9 cellular contexts compared by ENCODE assay signal in the genomic region with DNA sequence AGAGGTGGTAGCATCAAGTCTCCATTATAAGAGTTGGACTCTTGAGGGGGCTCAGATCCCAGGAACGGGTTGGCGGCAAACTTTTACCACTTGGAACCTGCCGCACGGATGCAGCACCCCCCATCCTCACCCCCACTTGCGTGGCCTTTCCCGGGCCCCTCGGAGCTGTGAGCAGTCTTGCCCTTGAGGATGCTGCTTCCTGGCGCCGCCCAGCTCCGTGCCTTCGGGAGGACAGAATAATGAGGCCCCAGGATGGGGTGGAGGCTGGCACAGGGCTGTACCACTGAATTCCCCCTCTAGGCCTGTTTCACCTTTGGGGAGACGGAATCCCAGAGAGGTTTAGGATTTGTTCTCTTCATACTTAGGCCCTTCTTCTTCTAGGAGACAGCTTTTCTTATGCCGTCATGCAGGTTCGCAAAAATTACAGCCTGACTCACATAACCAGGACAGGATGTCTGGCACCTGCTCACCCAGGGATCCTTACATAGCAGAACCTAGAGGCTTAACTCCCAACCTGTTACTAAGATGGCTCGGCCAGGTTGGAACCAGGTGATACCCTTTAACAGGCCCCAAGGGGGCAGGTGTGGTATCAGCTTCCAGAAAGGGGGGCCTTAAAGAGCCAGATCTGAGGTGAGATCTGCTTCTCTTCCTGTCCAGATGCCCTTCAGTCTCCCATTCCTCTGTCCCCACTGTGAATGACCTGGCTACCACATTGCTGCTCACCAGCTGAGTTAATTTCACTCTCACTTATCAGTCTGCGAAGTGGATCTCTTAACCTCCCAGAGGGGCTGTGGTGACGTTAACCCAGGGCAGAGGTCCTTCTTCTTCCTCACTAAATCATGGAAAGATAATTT. TPM values are rescaled to one million over a fixed set of nuclear protein-coding genes. Genes with fewer than 3 reads are reported as not detected.
DNase-seq lines count a peak whose midpoint lies in the region; ATAC-seq and TF ChIP-seq lines count a peak whose summit lies in the region.
"Had no signal": no experiment of that assay in that cellular context is flagged by ENCODE, and none has a peak within 500 bp of the region (broad histone marks: within the 10 kb centered on the region; RNA-seq: fewer than 3 reads in every experiment).

No MANE protein-coding gene starts in this region.

- H3K36me3 ChIP-seq in iPS DF 6.9 (ENCODE audit: control insufficient read depth, insufficient read depth, low read length) (no peaks in the 10 kb centered on the region), stomach (peaks cover 0 to 9% (median 2%) of the 10 kb centered on the region in 4 donors), adrenal gland (replicated peaks in 1 of 2) (no peaks in the 10 kb centered on the region)

- ATAC-seq in activated CD4-positive, alpha-beta T cell treated with anti-CD3 and anti-CD28 coated beads for 36 hours: no peak

- TF ChIP-seq CTCF in WI38 (IDR thresholded peaks at IDR 0.05; ENCODE audit: low read depth, low read length): no peak
- no peak for TF ChIP-seq CTCF in stomach (IDR thresholded peaks at IDR 0.05)
- TF ChIP-seq CTCF in adrenal gland (IDR thresholded peaks at IDR 0.05): no peak

- no peaks in the 10 kb centered on the region for H3K27me3 ChIP-seq in iPS DF 6.9 (ENCODE audit: control insufficient read depth, insufficient read depth, low read length)
- peaks cover 0 to 52% (median 17%) of the 10 kb centered on the region in 3 donors for H3K27me3 ChIP-seq in stomach
- peaks cover 6% of the 10 kb centered on the region for H3K27me3 ChIP-seq in adrenal gland

- no peak for DNase-seq in activated CD4-positive, alpha-beta T cell treated with anti-CD3 and anti-CD28 coated beads for 36 hours
- no peak for DNase-seq in activated CD4-positive, alpha-beta T cell treated with anti-CD3 and anti-CD28 coated beads for 4 hours
- DNase-seq in iPS DF 6.9 (ENCODE audit: low read depth, low spot score): no peak
- no peak for DNase-seq in stomach
- no peak for DNase-seq in ureter (ENCODE audit: low spot score)
- DNase-seq in adrenal gland: no peak
- no peak for DNase-seq in OCI-M1 (lab: John Stamatoyannopoulos, UW)

- intact Hi-C loops in activated CD4-positive, alpha-beta T cell treated with anti-CD3 and anti-CD28 coated beads for 36 hours (cut with DNase I, micrococcal nuclease): no loop called here
- intact Hi-C loops in stomach (cut with DNase I; ENCODE audit: low total_unique reads) (loop anchor here (10.0 kb wide), 1 partner anchor 50 kb away; no protein-coding TSS in a partner anchor), adrenal gland (cut with DNase I) (loop anchor here (5.0 kb wide), 3 partner anchors 37 to 102 kb away; no protein-coding TSS in a partner anchor)

- H3K4me1 ChIP-seq in iPS DF 6.9 (ENCODE audit: control insufficient read depth, insufficient read depth, low read length) (peaks cover 10% of the 10 kb centered on the region), stomach (peaks cover 52 to 94% (median 75%) of the 10 kb centered on the region in 4 donors), adrenal gland (replicated peaks in 1 of 2) (peaks cover 7 to 18% of the 10 kb centered on the region in 2 donors)

- H3K4me3 Mint-ChIP-seq in activated CD4-positive, alpha-beta T cell treated with anti-CD3 and anti-CD28 coated beads for 36 hours: peak overlapping the region; percentile 49

- H3K4me3 ChIP-seq in WI38 (ENCODE audit: low read depth, low read length): peak overlapping the region; percentile 87
- H3K4me3 ChIP-seq in iPS DF 6.9 (ENCODE audit: low read length): peak overlapping the region; percentile 91
- H3K4me3 ChIP-seq in stomach: peak overlapping the region; percentile 82 to 94 (median 88)
- H3K4me3 ChIP-seq in adrenal gland: peak overlapping the region in 2 of 4 donors; percentile 6 to 70

- no peak overlapping the region for H3K27ac Mint-ChIP-seq in activated CD4-positive, alpha-beta T cell treated with anti-CD3 and anti-CD28 coated beads for 36 hours

- no peaks in the 10 kb centered on the region for H3K9me3 Mint-ChIP-seq in activated CD4-positive, alpha-beta T cell treated with anti-CD3 and anti-CD28 coated beads for 36 hours (ENCODE audit: low read depth)

- no CpG with 5 or more reads among the region's 17 CpGs for WGBS in iPS DF 6.9 (ENCODE audit: insufficient coverage, insufficient read length)
- 31 to 45% (median 33%) methylated on average over 11 to 17 of the region's 17 CpGs for WGBS in stomach, 5 donors
- WGBS in adrenal gland, 4 donors: 51 to 57% (median 53%) methylated on average over 9 to 17 of the region's 17 CpGs

- no peak overlapping the region for H3K27ac ChIP-seq in iPS DF 6.9 (ENCODE audit: low read length)
- peak overlapping the region; percentile 85 to 90 (median 86) for H3K27ac ChIP-seq in stomach
- peak overlapping the region in 1 of 5 donors; percentile 72 for H3K27ac ChIP-seq in adrenal gland

- POLR2A ChIA-PET in activated CD4-positive, alpha-beta T cell treated with anti-CD3 and anti-CD28 coated beads for 36 hours (lab: Charles Lee): interaction anchor here (0.6 kb wide), 1 partner anchor 19 kb away, joined by 6 read pairs; no protein-coding TSS in a partner anchor

- H3K4me1 Mint-ChIP-seq in activated CD4-positive, alpha-beta T cell treated with anti-CD3 and anti-CD28 coated beads for 36 hours: peaks cover 19% of the 10 kb centered on the region

- TF ChIP-seq EP300 in stomach (IDR thresholded peaks at IDR 0.05): no peak

- H3K9me3 ChIP-seq in iPS DF 6.9 (ENCODE audit: control insufficient read depth, insufficient read depth, low read length): no peaks in the 10 kb centered on the region
- H3K9me3 ChIP-seq in stomach: no peaks in the 10 kb centered on the region
- no peaks in the 10 kb centered on the region for H3K9me3 ChIP-seq in adrenal gland (replicated peaks in 1 of 3)

- no peaks in the 10 kb centered on the region for H3K36me3 Mint-ChIP-seq in activated CD4-positive, alpha-beta T cell treated with anti-CD3 and anti-CD28 coated beads for 36 hours (ENCODE audit: low read depth)

- H3K27me3 Mint-ChIP-seq in activated CD4-positive, alpha-beta T cell treated with anti-CD3 and anti-CD28 coated beads for 36 hours: peaks cover 45% of the 10 kb centered on the region

- CTCF ChIA-PET in activated CD4-positive, alpha-beta T cell treated with anti-CD3 and anti-CD28 coated beads for 36 hours (lab: Charles Lee): interaction anchor here (0.6 to 1.9 kb wide), 8 partner anchors 14 to 301 kb away, joined by 3 to 8 read pairs (median 4); a partner anchor contains a TSS

- no peak for TF ChIP-seq POLR2A in stomach (IDR thresholded peaks at IDR 0.05)
- peak in 1 of 2 donors; percentile 24 for TF ChIP-seq POLR2A in adrenal gland (IDR thresholded peaks at IDR 0.05)

RNA-seq across cellular contexts. Expression of a gene that starts 1.5 kb away (rescaled TPM):
- total RNA-seq in activated CD4-positive, alpha-beta T cell treated with anti-CD3 and anti-CD28 coated beads for 36 hours: under 1 TPM; 0.62 to 0.69 TPM
- total RNA-seq in stomach (100 to 1,000 TPM in 1 of 5 donors, 10 to 100 TPM in 3, 1 to 10 TPM in 1; 1.7 to 188 (median 40.0) TPM), ureter (46.6 TPM), adrenal gland (10 to 100 TPM in 3 of 8 donors, 1 to 10 TPM in 5; 3.9 to 27.8 (median 6.5) TPM)
- polyA plus RNA-seq in stomach (100 to 1,000 TPM; 121 to 216 (median 183) TPM), adrenal gland (10 to 100 TPM in 1 of 3 donors, 1 to 10 TPM in 2; 4.6 to 11.1 (median 9.0) TPM)

RNA-seq across cellular contexts. Expression of a gene that starts 17.7 kb away (rescaled TPM):
- not detected for total RNA-seq in activated CD4-positive, alpha-beta T cell treated with anti-CD3 and anti-CD28 coated beads for 36 hours
- total RNA-seq in stomach (10 to 100 TPM in 2 of 5 donors, 1 to 10 TPM in 3; 1.8 to 33.0 (median 5.5) TPM), ureter (10.2 TPM), adrenal gland (1 to 10 TPM in 4 of 8 donors, under 1 TPM in 4; 0.55 to 7.1 (median 1.00) TPM)
- polyA plus RNA-seq in stomach (10 to 100 TPM in 1 of 3 donors, 1 to 10 TPM in 2; 1.7 to 27.5 (median 3.9) TPM), adrenal gland (1 to 10 TPM in 2 of 3 donors, under 1 TPM in 1; 0.51 to 2.8 (median 1.2) TPM)
- total RNA-seq: T-helper 1 cell treated with Interleukin-12 subunit alpha and Interleukin-12 subunit beta and Interleukin-4 antibody, amounts not matched to agents 30 ng/mL and 1 ng/mL, for 36 hours had no signal

RNA-seq across cellular contexts. Expression of a gene that starts 34.7 kb away (rescaled TPM):
- under 1 TPM; 0.30 to 0.39 TPM for total RNA-seq in activated CD4-positive, alpha-beta T cell treated with anti-CD3 and anti-CD28 coated beads for 36 hours
- total RNA-seq in stomach (10 to 100 TPM in 2 of 5 donors, 1 to 10 TPM in 3; 2.9 to 21.6 (median 7.1) TPM), ureter (15.7 TPM), adrenal gland (1 to 10 TPM in 6 of 8 donors, under 1 TPM in 2; 0.53 to 4.0 (median 1.5) TPM)
- polyA plus RNA-seq in stomach (10 to 100 TPM; 13.6 to 15.3 (median 14.5) TPM), adrenal gland (under 1 TPM; 0.15 to 0.56 (median 0.54) TPM)
- total RNA-seq: T-helper 1 cell treated with Interleukin-12 subunit alpha and Interleukin-12 subunit beta and Interleukin-4 antibody, amounts not matched to agents 30 ng/mL and 1 ng/mL, for 36 hours had no signal

Comparison
In these comparisons a context has a peak if more than half of its experiments do, and no peak if none do; other contexts are left out.
1. intact Hi-C loops: an anchor here in stomach (10.0 kb wide) and adrenal gland (5.0 kb wide); none called in activated CD4-positive, alpha-beta T cell treated with anti-CD3 and anti-CD28 coated beads for 36 hours.